33 cellular contexts compared by ENCODE assay signal in genomic region chr12:117707861-117708260, GRCh38.
"Had no signal": no experiment of that assay in that cellular context is flagged by ENCODE, and none has a peak within 500 bp of the region (broad histone marks: within the 10 kb centered on the region; RNA-seq: fewer than 3 reads in every experiment).

No MANE protein-coding gene starts in this region.

- DNase-seq: activated effector memory CD4-positive, alpha-beta T cell treated with anti-CD3 and anti-CD28 coated beads, Interleukin-2, amount 50 U/mL, for 16 hours; activated effector memory CD4-positive, alpha-beta T cell treated with Interleukin-2 at 50 U/mL for 16 hours; activated gamma-delta T cell; activated gamma-delta T cell treated with Interleukin-2 at 50 U/mL for 16 hours; activated naive CD4-positive, alpha-beta T cell; activated naive CD4-positive, alpha-beta T cell treated with anti-CD3 and anti-CD28 coated beads for 36 hours; activated naive CD4-positive, alpha-beta T cell treated with anti-CD3 and anti-CD28 coated beads, Interleukin-2, amount 10 ng/mL, durations not matched to agents 7 days and 5 days; activated naive CD4-positive, alpha-beta T cell treated with anti-CD3 and anti-CD28 coated beads, Interleukin-2, amount 50 U/mL, for 16 hours; activated naive CD4-positive, alpha-beta T cell treated with Interleukin-2 at 50 U/mL for 16 hours; activated naive CD8-positive, alpha-beta T cell treated with anti-CD3 and anti-CD28 coated beads for 36 hours; activated naive CD8-positive, alpha-beta T cell treated with anti-CD3 and anti-CD28 coated beads, Interleukin-2, amount 10 ng/mL, durations not matched to agents 7 days and 5 days; activated naive CD8-positive, alpha-beta T cell treated with anti-CD3 and anti-CD28 coated beads, Interleukin-2, amount 50 U/mL, for 24 hours; activated T-cell treated with anti-CD3 and anti-CD28 coated beads, Interleukin-2, amount 50 U/mL, for 24 hours; activated T-cell treated with anti-CD3 and anti-CD28 coated beads, Interleukin-2, amount 50 U/mL, for 4 hours; activated T-cell treated with anti-CD3 and anti-CD28 coated beads, Interleukin-2, amount 50 U/mL, for 48 hours; activated T-cell treated with anti-CD3 and anti-CD28 coated beads, Interleukin-2, amount 50 U/mL, for 72 hours; adrenal gland; amniotic stem cell; amygdala; anterior cingulate cortex; aorta; body of pancreas; brain microvascular endothelial cell; caudate nucleus; central memory CD4-positive, alpha-beta T cell; cerebellar nuclear complex had no signal

- H3K36me3 ChIP-seq: adrenal gland, ascending aorta, brain microvascular endothelial cell, breast epithelium, cardiac muscle cell had no signal

- H3K27ac ChIP-seq: adrenal gland, ascending aorta, body of pancreas, brain microvascular endothelial cell, breast epithelium, cardiac muscle cell had no signal

- H3K4me3 ChIP-seq: adrenal gland, ascending aorta, body of pancreas, breast epithelium, cardiac muscle cell had no signal

- H3K4me1 ChIP-seq: adrenal gland, ascending aorta, body of pancreas, breast epithelium had no signal

- FAIRE-seq: astrocyte, bronchial epithelial cell had no signal

- ATAC-seq: activated naive CD4-positive, alpha-beta T cell treated with anti-CD3 and anti-CD28 coated beads, Interleukin-2, amount 50 U/mL, for 72 hours; activated naive CD8-positive, alpha-beta T cell treated with anti-CD3 and anti-CD28 coated beads, Interleukin-2, amount 50 U/mL, for 24 hours; activated T-cell treated with anti-CD3 and anti-CD28 coated beads, Interleukin-2, amount 50 U/mL, for 4 hours; activated T-cell treated with anti-CD3 and anti-CD28 coated beads, Interleukin-2, amount 50 U/mL, for 72 hours; activated T-helper 17 cell treated with anti-CD3 and anti-CD28 coated beads, Interleukin-2, amount 50 U/mL, for 72 hours; body of pancreas had no signal

- H3K27me3 ChIP-seq: ascending aorta, body of pancreas, brain microvascular endothelial cell, cardiac muscle cell had no signal

- H3K9me3 ChIP-seq: adrenal gland, ascending aorta, body of pancreas, breast epithelium had no signal
